In genomic region chr14:73026243-73026844, GRCh38 we compare ENCODE assay signal across 8 cellular contexts. TPM values are rescaled to one million over a fixed set of nuclear protein-coding genes. Genes with fewer than 3 reads are reported as not detected.
A peak's percentile ranks its signal among the peaks of the same experiment; 100 is the strongest.
DNase-seq lines count a peak whose midpoint lies in the region; ATAC-seq and TF ChIP-seq lines count a peak whose summit lies in the region.

No MANE protein-coding gene starts in this region.

- H3K27ac ChIP-seq in liver (ENCODE audit: low read depth in 1 of 2, low read length in 2 of 2) (peak overlapping the region; percentile 72 to 83), tibial nerve (peak overlapping the region; percentile 80 to 97 (median 90))

- H3K27me3 ChIP-seq in liver (ENCODE audit: control insufficient read depth in 4 of 4, insufficient read depth in 4 of 4, low read length in 3 of 4), result no peaks in the 10 kb centered on the region
- no peaks in the 10 kb centered on the region for H3K27me3 ChIP-seq in tibial nerve

- no peak for TF ChIP-seq RAD21 in liver (IDR thresholded peaks at IDR 0.05)

- TF ChIP-seq CTCF in astrocyte of the spinal cord (IDR thresholded peaks at IDR 0.05; ENCODE audit: low read depth, low read length) (no peak), liver (IDR thresholded peaks at IDR 0.05; ENCODE audit: low read depth, low read length, missing input control) (no peak), tibial nerve (IDR thresholded peaks at IDR 0.05) (no peak)

- H3K36me3 ChIP-seq in liver (ENCODE audit: control insufficient read depth in 4 of 4, insufficient read depth in 3 of 4, low read depth in 1 of 4, low read length in 3 of 4) (peaks cover 3 to 14% (median 6%) of the 10 kb centered on the region in 4 donors), tibial nerve (peaks cover 0 to 21% (median 4%) of the 10 kb centered on the region in 3 donors)

- 2% methylated on average over 21 of the region's 21 CpGs for WGBS in liver
- WGBS in tibial nerve, 2 donors, result 2 to 4% methylated on average over 13 to 21 of the region's 21 CpGs

- peak overlapping the region; percentile 84 for H3K4me3 ChIP-seq in astrocyte of the spinal cord (ENCODE audit: low read depth, low read length)
- H3K4me3 ChIP-seq in liver (ENCODE audit: low read depth in 1 of 3, low read length in 3 of 3), result peak overlapping the region; percentile 57 to 97 (median 84)
- H3K4me3 ChIP-seq in tibial nerve, result peak overlapping the region; percentile 75 to 97 (median 86)

- no peak for TF ChIP-seq POLR2A in tibial nerve (IDR thresholded peaks at IDR 0.05)

- H3K4me1 ChIP-seq in liver (ENCODE audit: control insufficient read depth in 4 of 4, insufficient read depth in 4 of 4, low read length in 3 of 4) (peaks cover 3 to 25% (median 16%) of the 10 kb centered on the region in 4 donors), tibial nerve (peaks cover 0 to 49% (median 16%) of the 10 kb centered on the region in 4 donors)

- in situ Hi-C loops in astrocyte of the spinal cord (cut with HindIII; ENCODE audit: low sequenced_read_pairs), result no loop called here

- DNase-seq in activated T-cell treated with anti-CD3 and anti-CD28 coated beads for 4 hours (peak; percentile 1), astrocyte of the spinal cord (ENCODE audit: low read depth, low spot score) (no peak), tibial nerve (ENCODE audit: low spot score in 2 of 2) (peak in 1 of 2 donors; percentile 6), NCI-H69 (lab: John Stamatoyannopoulos, UW) (no peak)
- DNase-seq in activated T-cell treated with anti-CD3 and anti-CD28 coated beads, Interleukin-2, amount 50 U/mL, for 1 hour, result no peak

- peak overlapping the region; percentile 50 to 85 for H3K9ac ChIP-seq in liver (ENCODE audit: low read depth in 1 of 2, low read length in 2 of 2)

- ATAC-seq in HG02642 (IDR thresholded peaks at IDR 0.05; ENCODE audit: poor library complexity, unreplicated experiment) (no peak), HG02678 (IDR thresholded peaks at IDR 0.05; ENCODE audit: unreplicated experiment) (no peak)

- H3K9me3 ChIP-seq in liver (ENCODE audit: control insufficient read depth in 4 of 4, low read length in 3 of 4) (no peaks in the 10 kb centered on the region), tibial nerve (no peaks in the 10 kb centered on the region)

- no peak for TF ChIP-seq EP300 in tibial nerve (IDR thresholded peaks at IDR 0.05)

TF ChIP-seq in liver, 16 proteins besides CTCF, POLR2A, EP300 and RAD21:
- TF ChIP-seq YY1 (IDR thresholded peaks at IDR 0.05) (no peak), ZBTB33 (IDR thresholded peaks at IDR 0.05) (no peak), JUND (IDR thresholded peaks at IDR 0.05) (no peak), MAX (IDR thresholded peaks at IDR 0.05) (no peak), TAF1 (conservative IDR thresholded peaks at IDR 0.05) (no peak)

RNA-seq across cellular contexts. Expression of gene ZFYVE1, which starts 0.6 kb away (rescaled TPM):
- total RNA-seq in liver (10 to 100 TPM in 1 of 2 donors, 1 to 10 TPM in 1; 8.9 to 13.5 TPM), tibial nerve (10 to 100 TPM; 16.5 to 30.3 (median 23.0) TPM)
- 1 to 10 TPM; 5.8 to 6.9 TPM for polyA plus RNA-seq in liver

RNA-seq across cellular contexts. Expression of gene RBM25, which starts 32.0 kb away (rescaled TPM):
- 10 to 100 TPM; 18.9 to 25.4 TPM for total RNA-seq in liver
- 10 to 100 TPM in 1 of 2 donors, 1 to 10 TPM in 1; 8.4 to 26.2 TPM for polyA plus RNA-seq in liver
- 100 to 1,000 TPM in 2 of 4 donors, 10 to 100 TPM in 2; 87.4 to 120 (median 101) TPM for total RNA-seq in tibial nerve
